ENCODE assay signal across 23 cellular contexts in the genomic region with DNA sequence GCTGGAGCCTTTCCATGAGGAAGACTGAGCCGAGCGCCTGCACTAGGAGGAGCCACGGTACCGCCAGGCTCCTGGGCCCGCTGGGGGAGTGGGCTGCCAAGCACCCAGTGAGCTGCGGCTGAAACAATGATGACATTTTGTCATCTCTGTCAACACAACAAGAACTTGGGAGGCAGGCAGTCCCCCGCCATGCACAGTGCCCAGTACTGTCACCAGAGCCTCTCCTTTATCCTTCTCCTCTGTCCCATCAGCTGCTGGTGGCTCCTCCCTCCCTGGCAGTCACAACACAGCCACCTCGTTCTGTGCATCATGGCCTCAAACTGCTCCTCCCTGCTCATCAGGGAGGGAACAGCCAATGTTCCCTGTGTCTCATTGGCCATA. TPM values are rescaled to one million over a fixed set of nuclear protein-coding genes. Genes with fewer than 3 reads are reported as not detected.
DNase-seq lines count a peak whose midpoint lies in the region; ATAC-seq and TF ChIP-seq lines count a peak whose summit lies in the region.
"Had no signal": no experiment of that assay in that cellular context is flagged by ENCODE, and none has a peak within 500 bp of the region (broad histone marks: within the 10 kb centered on the region; RNA-seq: fewer than 3 reads in every experiment).

No MANE protein-coding gene starts in this region.

- H3K9me3 Mint-ChIP-seq in osteocyte (ENCODE audit: unreplicated experiment) (peaks cover 9% of the 10 kb centered on the region), Calu3 (ENCODE audit: low read depth, unreplicated experiment) (peaks cover 6% of the 10 kb centered on the region)
- H3K9me3 Mint-ChIP-seq: endodermal cell; natural killer cell treated with Interleukin-12 subunit alpha and Interleukin-12 subunit beta and Interleukin-15 and Interleukin-18, amount 100 ng/mL, for 72 hours had no signal

- in situ Hi-C loops in Panc1 (cut with HindIII; ENCODE audit: low pct_unique_long_range_greater_than_20kb, low sequenced_read_pairs), result no loop called here

- H3K27ac Mint-ChIP-seq in osteocyte (ENCODE audit: unreplicated experiment) (no peak overlapping the region), Calu3 (ENCODE audit: unreplicated experiment) (no peak overlapping the region)
- H3K27ac Mint-ChIP-seq: activated naive CD8-positive, alpha-beta T cell; CD8-positive, alpha-beta memory T cell; endodermal cell; natural killer cell treated with Interleukin-12 subunit alpha and Interleukin-12 subunit beta and Interleukin-15 and Interleukin-18, amount 100 ng/mL, for 72 hours had no signal

- H3K9ac ChIP-seq in Karpas-422 (ENCODE audit: low read length), result no peak overlapping the region

- intact Hi-C loops in Panc1 (cut with micrococcal nuclease; ENCODE audit: unreplicated experiment) (no loop called here), Calu3 (cut with micrococcal nuclease; ENCODE audit: unreplicated experiment) (no loop called here)

- H3K27ac ChIP-seq in Panc1 (ENCODE audit: low read length) (no peak overlapping the region), Karpas-422 (ENCODE audit: low read length) (no peak overlapping the region)
- H3K27ac ChIP-seq: body of pancreas, prostate gland had no signal

- CTCF ChIA-PET in Panc1 (lab: Charles Lee), result interaction anchor here (0.6 kb wide), 1 partner anchor 60 kb away, joined by 7 read pairs; no protein-coding TSS in a partner anchor
- CTCF ChIA-PET in Calu3 (lab: Charles Lee), result no interaction called here

- no peaks in the 10 kb centered on the region for H3K79me2 ChIP-seq in Karpas-422 (ENCODE audit: low read length)

- no peak overlapping the region for H3K4me2 ChIP-seq in Karpas-422 (ENCODE audit: low read depth, low read length, poor library complexity, severe bottlenecking)

- no peaks in the 10 kb centered on the region for H3K4me1 ChIP-seq in Panc1 (ENCODE audit: control insufficient read depth, insufficient read depth, low read length)
- H3K4me1 ChIP-seq in Karpas-422 (ENCODE audit: low read length), result no peaks in the 10 kb centered on the region

- no peak overlapping the region for H3K4me3 ChIP-seq in Panc1 (ENCODE audit: low read depth in 2 of 2, low read length in 2 of 2)
- H3K4me3 ChIP-seq in Karpas-422 (ENCODE audit: low read length), result no peak overlapping the region
- H3K4me3 ChIP-seq: body of pancreas, prostate gland had no signal

- H2AFZ ChIP-seq in Karpas-422 (ENCODE audit: low read length), result no peak overlapping the region

- 0 out of 2 replicates have a peak, but pooled peaks have one; percentile 40 for ATAC-seq in Panc1
- no peak for ATAC-seq in HG02588 (IDR thresholded peaks at IDR 0.05; ENCODE audit: unreplicated experiment)
- ATAC-seq: body of pancreas, left cardiac atrium had no signal

- H3K4me1 Mint-ChIP-seq in osteocyte (ENCODE audit: unreplicated experiment) (peaks cover 5% of the 10 kb centered on the region), Calu3 (ENCODE audit: low read depth, unreplicated experiment) (peaks cover 18% of the 10 kb centered on the region)

- H3K9me2 ChIP-seq in Karpas-422 (replicated peaks; ENCODE audit: insufficient read depth, low read length), result no peaks in the 10 kb centered on the region

- H4K20me1 ChIP-seq in Karpas-422 (ENCODE audit: insufficient read depth, low read depth, low read length), result no peaks in the 10 kb centered on the region

- no peaks in the 10 kb centered on the region for H3K9me3 ChIP-seq in Panc1 (ENCODE audit: control insufficient read depth, insufficient read depth, low read depth, low read length)
- no peaks in the 10 kb centered on the region for H3K9me3 ChIP-seq in Karpas-422 (ENCODE audit: low read length)
- H3K9me3 ChIP-seq: body of pancreas, prostate gland had no signal

- no peaks in the 10 kb centered on the region for H3K36me3 Mint-ChIP-seq in osteocyte (ENCODE audit: unreplicated experiment)
- no peaks in the 10 kb centered on the region for H3K36me3 Mint-ChIP-seq in Calu3 (ENCODE audit: insufficient read depth, unreplicated experiment)
- H3K36me3 Mint-ChIP-seq: CD8-positive, alpha-beta memory T cell had no signal

- H3K36me3 ChIP-seq in Panc1 (ENCODE audit: control insufficient read depth, insufficient read depth, low read length) (no peaks in the 10 kb centered on the region), Karpas-422 (ENCODE audit: insufficient read depth, low read length) (no peaks in the 10 kb centered on the region)
- H3K36me3 ChIP-seq: prostate gland had no signal

- DNase-seq in C1 segment of cervical spinal cord (lab: John Stamatoyannopoulos, UW), result peak in 12 of 14 donors; percentile 13 to 85 (median 62)
- no peak for DNase-seq in Panc1 (ENCODE audit: low read depth, low spot score)
- peak; percentile 72 for DNase-seq in inferior parietal cortex (ENCODE audit: extremely low spot score)
- peak; percentile 82 for DNase-seq in osteocyte (ENCODE audit: extremely low spot score, unreplicated experiment)
- DNase-seq in Calu3, result no peak
- DNase-seq in Karpas-422, result no peak
- DNase-seq in NCI-H524 (lab: John Stamatoyannopoulos, UW), result no peak
- DNase-seq: activated CD4-positive, alpha-beta T cell treated with anti-CD3 and anti-CD28 coated beads for 4 hours; body of pancreas; CD8-positive, alpha-beta memory T cell; endodermal cell; GF-D8; left cardiac atrium; NCI-H1048; NCI-H2081; NCI-H345; SHP77 treated with DMSO at 0.1 percent for 48 hours; stimulated activated CD4-positive, alpha-beta T cell treated with anti-CD3 and anti-CD28 coated beads, Interleukin-1b, Interleukin-23, amount 100 ng/mL, for 48 hours; T-helper 1 cell had no signal

- POLR2A ChIA-PET in Panc1 (lab: Charles Lee), result no interaction called here

- H3K4me3 Mint-ChIP-seq in osteocyte (ENCODE audit: unreplicated experiment), result no peak overlapping the region
- no peak overlapping the region for H3K4me3 Mint-ChIP-seq in Calu3 (ENCODE audit: low read depth, unreplicated experiment)
- H3K4me3 Mint-ChIP-seq: activated naive CD8-positive, alpha-beta T cell; CD8-positive, alpha-beta memory T cell; endodermal cell; natural killer cell treated with Interleukin-12 subunit alpha and Interleukin-12 subunit beta and Interleukin-15 and Interleukin-18, amount 100 ng/mL, for 72 hours had no signal

- peaks cover 19% of the 10 kb centered on the region for H3K27me3 Mint-ChIP-seq in osteocyte (ENCODE audit: unreplicated experiment)
- H3K27me3 Mint-ChIP-seq in Calu3 (ENCODE audit: unreplicated experiment), result peaks cover 54% of the 10 kb centered on the region

- TF ChIP-seq CTCF in Panc1 (IDR thresholded peaks at IDR 0.05), result no peak
- TF ChIP-seq CTCF in osteocyte (IDR thresholded peaks at IDR 0.05), result no peak
- TF ChIP-seq CTCF in Calu3 (IDR thresholded peaks at IDR 0.05; ENCODE audit: unreplicated experiment), result no peak

- no TSS peak for BruUV-seq in Panc1 (replicated peaks; lab: Mats Ljungman, UMichigan)
- no TSS peak for BruUV-seq in Calu3 (replicated peaks; lab: Mats Ljungman, UMichigan)

- H3K27me3 ChIP-seq in Panc1 (ENCODE audit: control insufficient read depth, insufficient read depth, low read length), result peaks cover 10% of the 10 kb centered on the region
- no peaks in the 10 kb centered on the region for H3K27me3 ChIP-seq in Karpas-422 (ENCODE audit: low read length)
- H3K27me3 ChIP-seq: body of pancreas had no signal

RNA-seq across cellular contexts. Expression of a gene that starts 34.0 kb away (rescaled TPM):
- total RNA-seq in Panc1 (2021; ENCODE audit: unreplicated experiment), result 10.6 TPM
- 18.4 TPM for polyA plus RNA-seq in Panc1 (2012; ENCODE audit: insufficient read length)
- 0.43 and 0.55 TPM in 2 replicates for total RNA-seq in osteocyte
- total RNA-seq in Calu3 (2022), result 4.0 and 5.1 TPM in 2 replicates
- total RNA-seq in Karpas-422 (2014; rRNA removed; shearing (Covaris generic); ENCODE audit: low replicate concordance), result 0.19 TPM in 1 of 2 replicates, not detected in the other

Comparison
In these comparisons a context has a peak if more than half of its experiments do, and no peak if none do; other contexts are left out.
1. DNase-seq: peak in C1 segment of cervical spinal cord (12 of 14), inferior parietal cortex (single experiment) and osteocyte (single experiment); none in Panc1 (single experiment), Calu3 (single experiment), Karpas-422 (single experiment) and NCI-H524 (0 of 2).